Comparison of ENCODE assay signal across 8 cellular contexts in genomic region chr1:112956503-112957132, GRCh38. TPM values are rescaled to one million over a fixed set of nuclear protein-coding genes. Genes with fewer than 3 reads are reported as not detected.
DNase-seq lines count a peak whose midpoint lies in the region; ATAC-seq and TF ChIP-seq lines count a peak whose summit lies in the region.

No MANE protein-coding gene starts in this region.

- H3K4me2 ChIP-seq in HCT116 (ENCODE audit: low read length) = peak overlapping the region; percentile 92
- peak overlapping the region; percentile 89 for H3K4me2 ChIP-seq in PC-3 (ENCODE audit: low read length)

- H3K4me1 ChIP-seq in HCT116 (ENCODE audit: control insufficient read depth in 1 of 2, insufficient read depth in 2 of 2, low read length in 2 of 2) (peaks cover 8 to 32% of the 10 kb centered on the region in 2 experiments), PC-3 (ENCODE audit: insufficient read depth, low read length) (peaks cover 28% of the 10 kb centered on the region), ascending aorta (peaks cover 0 to 23% of the 10 kb centered on the region in 2 donors)

- CTCF ChIA-PET in HCT116 (lab: Charles Lee) = interaction anchor here (1.3 kb wide), 1 partner anchor 116 kb away, joined by 6 read pairs; the partner anchor contains the start of gene LRIG2
- CTCF ChIA-PET in PC-3 (lab: Charles Lee) = interaction anchor here (1.2 to 1.3 kb wide), 2 partner anchors 86 to 116 kb away, joined by 11 to 14 read pairs; partner anchors contain the start of gene LRIG2

- H2AFZ ChIP-seq in HCT116 (ENCODE audit: low read depth, low read length, poor library complexity, severe bottlenecking) (no peak overlapping the region), PC-3 (ENCODE audit: low read length) (peak overlapping the region; percentile 83)

- H4K20me1 ChIP-seq in HCT116 (ENCODE audit: insufficient read depth) = peaks cover 12% of the 10 kb centered on the region; the same call in 1 of the 2 replicates
- H4K20me1 ChIP-seq in PC-3 (ENCODE audit: low read length) = peaks cover 35% of the 10 kb centered on the region

- POLR2A ChIA-PET in HCT116 (lab: Charles Lee) = interaction anchor here (0.9 to 1.7 kb wide), 12 partner anchors 10 to 241 kb away, joined by 3 to 25 read pairs (median 4); partner anchors contain the start of genes LRIG2 and PPM1J
- POLR2A ChIA-PET in PC-3 (lab: Charles Lee; ENCODE audit: unreplicated experiment) = interaction anchor here (0.6 to 1.1 kb wide), 6 partner anchors 22 to 408 kb away, joined by 3 to 9 read pairs (median 4); no protein-coding TSS in a partner anchor

- H3K4me1 Mint-ChIP-seq in immature natural killer cell = peaks cover 40 to 48% of the 10 kb centered on the region in 2 donors

- intact Hi-C loops in HCT116 (cut with micrococcal nuclease) (loop anchor here (5.0 kb wide), 2 partner anchors 149 to 239 kb away; partner anchors contain the start of gene PPM1J), PC-3 (cut with micrococcal nuclease) (loop anchor here (1.0 to 5.0 kb wide), 3 partner anchors 65 to 239 kb away; partner anchors contain the start of gene PPM1J), ascending aorta (cut with DNase I) (loop anchor here (1.0 to 10.0 kb wide), 6 partner anchors 43 to 971 kb away; partner anchors contain the start of genes AP4B1, DCLRE1B, HIPK1 and LRIG2)

- H3K36me3 ChIP-seq in HCT116 (ENCODE audit: control insufficient read depth in 1 of 2, insufficient read depth in 2 of 2, low read length in 2 of 2) (peaks cover 3 to 10% of the 10 kb centered on the region in 2 experiments; a peak in 3 of 4 replicates), PC-3 (ENCODE audit: low read depth, low read length) (peaks cover 15% of the 10 kb centered on the region; the same call in 1 of the 2 replicates), ascending aorta (no peaks in the 10 kb centered on the region)

- RAD21 ChIA-PET in HCT116 (lab: Charles Lee; ENCODE audit: low non-redundant PET in 1 of 2, low total read pairs in 2 of 2, uncharacterized antibody in 2 of 2, unreplicated experiment in 2 of 2) = interaction anchor here in 1 of 2 experiments (1.1 kb wide), 1 partner anchor 152 kb away, joined by 3 read pairs; no protein-coding TSS in a partner anchor

- ATAC-seq in HCT116 (peak; percentile 29), PC-3 (peak; percentile 6)

- H3K9ac ChIP-seq in HCT116 (ENCODE audit: low read length) = peak overlapping the region; percentile 91
- peak overlapping the region; percentile 93 for H3K9ac ChIP-seq in PC-3 (ENCODE audit: low read length)

- no peak for TF ChIP-seq RAD21 in HCT116 (IDR thresholded peaks at IDR 0.05; ENCODE audit: low read depth)

- BruUV-seq in HCT116 (replicated peaks; lab: Mats Ljungman, UMichigan) = TSS peak; percentile 60
- TSS peak; percentile 68 for BruUV-seq in PC-3 (replicated peaks; lab: Mats Ljungman, UMichigan)

- peak overlapping the region; percentile 94 to 99 (median 98) for H3K4me3 Mint-ChIP-seq in immature natural killer cell

- H3K9me2 ChIP-seq in HCT116 (ENCODE audit: insufficient read depth) (no peaks in the 10 kb centered on the region), PC-3 (replicated peaks; ENCODE audit: low read length) (no peaks in the 10 kb centered on the region)

- no peaks in the 10 kb centered on the region for H3K9me3 ChIP-seq in HCT116 (ENCODE audit: control insufficient read depth in 1 of 2, insufficient read depth in 1 of 2, low read depth in 1 of 2, low read length in 2 of 2)
- H3K9me3 ChIP-seq in PC-3 (ENCODE audit: low read length) = no peaks in the 10 kb centered on the region
- no peaks in the 10 kb centered on the region for H3K9me3 ChIP-seq in ascending aorta

- H3K27ac Mint-ChIP-seq in immature natural killer cell = peak overlapping the region; percentile 84 to 98 (median 94)

- H3F3A ChIP-seq in PC-3 (ENCODE audit: low read length, unreplicated experiment) = no peaks in the 10 kb centered on the region

- H3K4me3 ChIP-seq in HCT116 (replicated peaks in 1 of 2; ENCODE audit: low read depth in 1 of 2, low read length in 2 of 2) (peak overlapping the region; percentile 76 to 84), PC-3 (ENCODE audit: low read length) (peak overlapping the region; percentile 82), ascending aorta (peak overlapping the region; percentile 71 to 88)

- DNase-seq in DMS53 (lab: John Stamatoyannopoulos, UW) (peak; percentile 83), HCT116 (ENCODE audit: low read depth, low spot score) (no peak), PC-3 (no peak), ascending aorta (ENCODE audit: low spot score in 2 of 2) (no peak), immature natural killer cell (no peak), middle frontal gyrus (ENCODE audit: extremely low spot score, low spot score) (no peak), DMS 273 treated with DMSO at 0.1 percent for 48 hours (lab: John Stamatoyannopoulos, UW) (no peak)
- DNase-seq in stimulated activated CD4-positive, alpha-beta T cell treated with anti-CD3 and anti-CD28 coated beads, Interleukin-12 subunit alpha, Interleukin-12 subunit beta, amount 100 ng/mL, for 4 hours = peak; percentile 41

- H3K27me3 Mint-ChIP-seq in immature natural killer cell (ENCODE audit: low read depth in 3 of 3) = peaks cover 0 to 12% (median 5%) of the 10 kb centered on the region in 3 donors

- peak overlapping the region; percentile 87 for H3K27ac ChIP-seq in HCT116 (ENCODE audit: low read depth, low read length)
- peak overlapping the region; percentile 68 for H3K27ac ChIP-seq in PC-3 (ENCODE audit: low read length)
- H3K27ac ChIP-seq in ascending aorta = peak overlapping the region; percentile 88 to 94

- peaks cover 4 to 10% (median 4%) of the 10 kb centered on the region in 3 donors for H3K36me3 Mint-ChIP-seq in immature natural killer cell

- H3K9me3 Mint-ChIP-seq in immature natural killer cell = no peaks in the 10 kb centered on the region

- H3K27me3 ChIP-seq in HCT116 (ENCODE audit: insufficient read depth, low read length) = no peaks in the 10 kb centered on the region
- no peaks in the 10 kb centered on the region for H3K27me3 ChIP-seq in PC-3 (ENCODE audit: low read length)
- H3K27me3 ChIP-seq in ascending aorta = no peaks in the 10 kb centered on the region

- H3K79me2 ChIP-seq in HCT116 (ENCODE audit: insufficient read depth, low read length) (peaks cover 89% of the 10 kb centered on the region), PC-3 (ENCODE audit: low read length) (peaks cover 97% of the 10 kb centered on the region)

- no peak for TF ChIP-seq POLR2A in HCT116 (IDR thresholded peaks at IDR 0.05; ENCODE audit: borderline replicate concordance, extremely low read depth, insufficient read depth, insufficient read length)

- TF ChIP-seq CTCF in HCT116 (IDR thresholded peaks at IDR 0.05 in 2 of 3, conservative IDR thresholded peaks at IDR 0.05 in 1 of 3; ENCODE audit: borderline replicate concordance in 1 of 3, insufficient read depth in 1 of 3, low read depth in 2 of 3, low read length in 2 of 3) (no peak), PC-3 (conservative IDR thresholded peaks at IDR 0.05; ENCODE audit: low read depth, low read length) (no peak), ascending aorta (IDR thresholded peaks at IDR 0.05) (no peak)

TF ChIP-seq in HCT116, 20 proteins besides CTCF, POLR2A, EP300 and RAD21 (continues in another document):
- TF ChIP-seq SIN3A (IDR thresholded peaks at IDR 0.05; ENCODE audit: low read depth) (peak; percentile 19; the same call in 1 of the 2 replicates), MAX (IDR thresholded peaks at IDR 0.05) (peak; percentile 36; the same call in 1 of the 2 replicates), ELF1 (IDR thresholded peaks at IDR 0.05; ENCODE audit: borderline replicate concordance, low read depth) (no peak), ZBTB33 (IDR thresholded peaks at IDR 0.05; ENCODE audit: extremely low read depth, insufficient replicate concordance, low read length) (no peak), POLR2AphosphoS5 (IDR thresholded peaks at IDR 0.05; ENCODE audit: low read depth, low read length) (no peak)

RNA-seq across cellular contexts. Expression of gene SLC16A1, which starts 0.6 kb away (rescaled TPM):
- total RNA-seq in HCT116 (2021; ENCODE audit: unreplicated experiment) (96.7 TPM), PC-3 (2014; rRNA removed) (103 and 116 TPM in 2 replicates), ascending aorta (31.8 TPM)
- polyA plus RNA-seq in HCT116 (2012) = 71.7 and 80.9 TPM in 2 replicates
- 10 to 100 TPM in 1 of 3 donors, 1 to 10 TPM in 2; 3.6 to 11.8 (median 4.6) TPM for polyA plus RNA-seq in immature natural killer cell

Comparison
In these comparisons a context has a peak if more than half of its experiments do, and no peak if none do; other contexts are left out.
1. DNase-seq: peak in DMS53 (single experiment) and stimulated activated CD4-positive, alpha-beta T cell treated with anti-CD3 and anti-CD28 coated beads, Interleukin-12 subunit alpha, Interleukin-12 subunit beta, amount 100 ng/mL, for 4 hours (single experiment); none in HCT116 (single experiment), PC-3 (single experiment), ascending aorta (0 of 2), immature natural killer cell (0 of 3), middle frontal gyrus (single experiment) and DMS 273 treated with DMSO at 0.1 percent for 48 hours (single experiment).
2. Peak in every context shown above with its lines, with median percentiles within 50 percentile points of each other: H3K27ac ChIP-seq and H3K4me3 ChIP-seq.